8 cellular contexts compared by ENCODE assay signal in genomic region chr4:47010347-47011188, GRCh38. TPM values are rescaled to one million over a fixed set of nuclear protein-coding genes. Genes with fewer than 3 reads are reported as not detected.
DNase-seq lines count a peak whose midpoint lies in the region; ATAC-seq, FAIRE-seq and TF ChIP-seq lines count a peak whose summit lies in the region.

No MANE protein-coding gene starts in this region.

- H3K9me3 ChIP-seq in astrocyte (ENCODE audit: insufficient read depth, low read depth, low read length) (no peaks in the 10 kb centered on the region), Peyer's patch (no peaks in the 10 kb centered on the region)

- H3K79me2 ChIP-seq in astrocyte (ENCODE audit: insufficient read depth, low read length): no peaks in the 10 kb centered on the region

- no peak overlapping the region for H3K27ac Mint-ChIP-seq in Calu3 (ENCODE audit: unreplicated experiment)
- no peak overlapping the region for H3K27ac Mint-ChIP-seq in astrocyte (ENCODE audit: unreplicated experiment)

- FAIRE-seq in astrocyte (lab: Jason Lieb, UNC): no peak

- H3K27me3 ChIP-seq in astrocyte (ENCODE audit: insufficient read depth, low read length) (no peaks in the 10 kb centered on the region), Peyer's patch (no peaks in the 10 kb centered on the region)

- no peak overlapping the region for H2AFZ ChIP-seq in astrocyte (ENCODE audit: low read depth, low read length)

- H3K4me1 ChIP-seq in astrocyte (ENCODE audit: insufficient read depth, low read length) (no peaks in the 10 kb centered on the region), Peyer's patch (no peaks in the 10 kb centered on the region)

- H3K4me1 Mint-ChIP-seq in Calu3 (ENCODE audit: low read depth, unreplicated experiment) (no peaks in the 10 kb centered on the region), astrocyte (ENCODE audit: low read depth, unreplicated experiment) (peaks cover 3% of the 10 kb centered on the region)

- no TSS peak for BruUV-seq in Calu3 (replicated peaks; lab: Mats Ljungman, UMichigan)

- DNase-seq in Calu3 (no peak), astrocyte (ENCODE audit: low read depth) (no peak), Peyer's patch (no peak), GM13977 (ENCODE audit: low spot score) (no peak), COR-L47 (lab: John Stamatoyannopoulos, UW) (no peak)
- no peak for DNase-seq in NK-92 treated with Interleukin-12 subunit alpha and Interleukin-12 subunit beta, amount 100 ng/mL, for 24 hours (lab: John Stamatoyannopoulos, UW)

- TF ChIP-seq CTCF in Calu3 (IDR thresholded peaks at IDR 0.05; ENCODE audit: unreplicated experiment): no peak
- TF ChIP-seq CTCF in astrocyte (IDR thresholded peaks at IDR 0.05; ENCODE audit: insufficient read depth, low read depth, low read length): no peak
- TF ChIP-seq CTCF in Peyer's patch (IDR thresholded peaks at IDR 0.05): no peak
- no peak for TF ChIP-seq CTCF in GM13977 (IDR thresholded peaks at IDR 0.05; ENCODE audit: extremely low read depth, insufficient read depth, missing control alignments)

- in situ Hi-C loops in GM13977 (cut with MboI; ENCODE audit: low pct_unique_long_range_greater_than_20kb, low sequenced_read_pairs, unreplicated experiment): no loop called here

- H3K27me3 Mint-ChIP-seq in Calu3 (ENCODE audit: unreplicated experiment) (no peaks in the 10 kb centered on the region), astrocyte (ENCODE audit: low read depth, unreplicated experiment) (no peaks in the 10 kb centered on the region)

- H4K20me1 ChIP-seq in astrocyte (ENCODE audit: insufficient read depth, low read length): no peaks in the 10 kb centered on the region

- intact Hi-C loops in Calu3 (cut with micrococcal nuclease; ENCODE audit: unreplicated experiment): no loop called here

- H3K36me3 ChIP-seq in astrocyte (ENCODE audit: insufficient read depth, low read length) (no peaks in the 10 kb centered on the region), Peyer's patch (no peaks in the 10 kb centered on the region)

- no peak overlapping the region for H3K27ac ChIP-seq in astrocyte (ENCODE audit: low read depth, low read length)
- H3K27ac ChIP-seq in Peyer's patch: no peak overlapping the region

- TF ChIP-seq POLR2A in Peyer's patch (IDR thresholded peaks at IDR 0.05): no peak

- H3K4me3 ChIP-seq in astrocyte (ENCODE audit: insufficient read depth, low read depth, low read length): no peak overlapping the region
- no peak overlapping the region for H3K4me3 ChIP-seq in Peyer's patch

- no peaks in the 10 kb centered on the region for H3K36me3 Mint-ChIP-seq in Calu3 (ENCODE audit: insufficient read depth, unreplicated experiment)
- H3K36me3 Mint-ChIP-seq in astrocyte (ENCODE audit: low read depth, unreplicated experiment): no peaks in the 10 kb centered on the region

- ATAC-seq in GM19395 (IDR thresholded peaks at IDR 0.05; ENCODE audit: unreplicated experiment) (peak; percentile 95), HG03135 (IDR thresholded peaks at IDR 0.05; ENCODE audit: unreplicated experiment) (peak; percentile 94)

- peak overlapping the region; percentile 39 for H3K4me2 ChIP-seq in astrocyte (ENCODE audit: low read length)

- CTCF ChIA-PET in Calu3 (lab: Charles Lee): interaction anchor here (0.6 kb wide), 1 partner anchor 1210 kb away, joined by 3 read pairs; no protein-coding TSS in a partner anchor

- H3K9me3 Mint-ChIP-seq in Calu3 (ENCODE audit: low read depth, unreplicated experiment) (no peaks in the 10 kb centered on the region), astrocyte (ENCODE audit: unreplicated experiment) (no peaks in the 10 kb centered on the region)

- peak overlapping the region; percentile 26 for H3K4me3 Mint-ChIP-seq in Calu3 (ENCODE audit: low read depth, unreplicated experiment)
- no peak overlapping the region for H3K4me3 Mint-ChIP-seq in astrocyte (ENCODE audit: unreplicated experiment)

- no peak overlapping the region for H3K9ac ChIP-seq in astrocyte (ENCODE audit: low read length)

RNA-seq across cellular contexts. Expression of gene GABRA4, which starts 17.2 kb away (rescaled TPM):
- total RNA-seq in Calu3 (2022) (not detected in 2 replicates), astrocyte (not detected in 2 replicates), Peyer's patch (under 1 TPM; under 0.01 to 0.76 (median 0.53) TPM)

RNA-seq across cellular contexts. Expression of gene GABRB1, which starts 20.8 kb away (rescaled TPM):
- not detected in 2 replicates for total RNA-seq in Calu3 (2022)
- total RNA-seq in astrocyte: not detected in 2 replicates
- not detected for total RNA-seq in Peyer's patch
